Comparison of ENCODE assay signal across 8 cellular contexts in genomic region chr1:173122958-173123852, GRCh38.
A peak's percentile ranks its signal among the peaks of the same experiment; 100 is the strongest.
DNase-seq lines count a peak whose midpoint lies in the region; ATAC-seq lines count a peak whose summit lies in the region.

No MANE protein-coding gene starts in this region.

- no peak overlapping the region for H4K8ac ChIP-seq in neuronal stem cell (ENCODE audit: low read depth, low read length)

- no peak overlapping the region for H3K4me3 ChIP-seq in neuronal stem cell (ENCODE audit: low read length in 2 of 2)

- no peak overlapping the region for H2BK15ac ChIP-seq in neuronal stem cell (ENCODE audit: low read length)

- no peaks in the 10 kb centered on the region for H3K27me3 ChIP-seq in neuronal stem cell (ENCODE audit: control insufficient read depth in 3 of 3, insufficient read depth in 3 of 3, low read depth in 1 of 3, low read length in 3 of 3)

- ATAC-seq in HG03442 (IDR thresholded peaks at IDR 0.05; ENCODE audit: unreplicated experiment) (peak; percentile 72), T-helper 17 cell (peak; percentile 50), GM21576 (IDR thresholded peaks at IDR 0.05; ENCODE audit: unreplicated experiment) (no peak)

- no peaks in the 10 kb centered on the region for H3K4me1 Mint-ChIP-seq in T-helper 17 cell

- no peaks in the 10 kb centered on the region for H3K36me3 ChIP-seq in neuronal stem cell (replicated peaks in 1 of 2; ENCODE audit: control insufficient read depth in 2 of 2, insufficient read depth in 2 of 2, low read length in 2 of 2)

- no peak overlapping the region for H3K9ac ChIP-seq in neuronal stem cell (ENCODE audit: low read depth, low read length, poor library complexity)

- H3K23ac ChIP-seq in neuronal stem cell (ENCODE audit: low read depth, low read length, poor library complexity): no peak overlapping the region

- no peak overlapping the region for H2BK5ac ChIP-seq in neuronal stem cell (ENCODE audit: low read length)

- no peak overlapping the region for H2BK120ac ChIP-seq in neuronal stem cell (ENCODE audit: low read depth, low read length)

- no peaks in the 10 kb centered on the region for H3K36me3 Mint-ChIP-seq in T-helper 17 cell (ENCODE audit: low read depth)

- H3K9me3 ChIP-seq in T-helper 17 cell (ENCODE audit: control insufficient read depth, low read length, poor library complexity, severe bottlenecking) (no peaks in the 10 kb centered on the region), neuronal stem cell (replicated peaks in 1 of 2; ENCODE audit: control insufficient read depth in 2 of 2, insufficient read depth in 1 of 2, low read depth in 1 of 2, low read length in 2 of 2) (no peaks in the 10 kb centered on the region)

- DNase-seq in AML-193 (lab: John Stamatoyannopoulos, UW): peak; percentile 90 to 95
- no peak for DNase-seq in T-helper 17 cell
- peak in 36 of 42 donors; percentile 5 to 68 (median 28) for DNase-seq in head of caudate nucleus
- DNase-seq in neuronal stem cell (ENCODE audit: low spot score): peak; percentile 18
- DNase-seq in activated CD8-positive, alpha-beta memory T cell treated with anti-CD3 and anti-CD28 coated beads for 24 hours: no peak
- DNase-seq in NCI-H774 (lab: John Stamatoyannopoulos, UW): no peak

- no peaks in the 10 kb centered on the region for H3K27me3 Mint-ChIP-seq in T-helper 17 cell

- no peak overlapping the region for H3K4me2 ChIP-seq in neuronal stem cell (ENCODE audit: insufficient read depth, low read length, poor library complexity, severe bottlenecking)

- peak overlapping the region; percentile 12 for H3K27ac Mint-ChIP-seq in T-helper 17 cell

- H2BK12ac ChIP-seq in neuronal stem cell (ENCODE audit: low read length): no peak overlapping the region

- peak overlapping the region; percentile 22 for H3K27ac ChIP-seq in neuronal stem cell (replicated peaks; ENCODE audit: low read length)

- H3K4me3 Mint-ChIP-seq in T-helper 17 cell: no peak overlapping the region

- H3K18ac ChIP-seq in neuronal stem cell (ENCODE audit: low read length): no peak overlapping the region

- H4K91ac ChIP-seq in neuronal stem cell (ENCODE audit: low read depth, low read length, poor library complexity): no peak overlapping the region

- H2AFZ ChIP-seq in neuronal stem cell (ENCODE audit: low read length): peak overlapping the region; percentile 64

- no peak overlapping the region for H3K14ac ChIP-seq in neuronal stem cell (ENCODE audit: low read length)

- H3K79me1 ChIP-seq in neuronal stem cell (ENCODE audit: low read depth, low read length): no peaks in the 10 kb centered on the region

- H3K4ac ChIP-seq in neuronal stem cell (ENCODE audit: low read length): no peak overlapping the region

- WGBS in neuronal stem cell (ENCODE audit: extremely low coverage in 2 of 2, insufficient read length in 2 of 2, insufficient replicate concordance in 1 of 2), 2 donors: no CpG with 5 or more reads among the region's 12 CpGs

- intact Hi-C loops in head of caudate nucleus (cut with DNase I): no loop called here

- H3K4me1 ChIP-seq in neuronal stem cell (ENCODE audit: control insufficient read depth in 2 of 2, insufficient read depth in 1 of 2, low read depth in 1 of 2, low read length in 2 of 2): peaks cover 0 to 4% of the 10 kb centered on the region in 2 donors

- H2AK5ac ChIP-seq in neuronal stem cell (ENCODE audit: low read depth, low read length): no peak overlapping the region

Comparison
In these comparisons a context has a peak if more than half of its experiments do, and no peak if none do; other contexts are left out.
1. DNase-seq: peak in AML-193 (2 of 2), head of caudate nucleus (36 of 42) and neuronal stem cell (single experiment); none in T-helper 17 cell (0 of 3), activated CD8-positive, alpha-beta memory T cell treated with anti-CD3 and anti-CD28 coated beads for 24 hours (single experiment) and NCI-H774 (single experiment).